18 cellular contexts compared by ENCODE assay signal in the genomic region with DNA sequence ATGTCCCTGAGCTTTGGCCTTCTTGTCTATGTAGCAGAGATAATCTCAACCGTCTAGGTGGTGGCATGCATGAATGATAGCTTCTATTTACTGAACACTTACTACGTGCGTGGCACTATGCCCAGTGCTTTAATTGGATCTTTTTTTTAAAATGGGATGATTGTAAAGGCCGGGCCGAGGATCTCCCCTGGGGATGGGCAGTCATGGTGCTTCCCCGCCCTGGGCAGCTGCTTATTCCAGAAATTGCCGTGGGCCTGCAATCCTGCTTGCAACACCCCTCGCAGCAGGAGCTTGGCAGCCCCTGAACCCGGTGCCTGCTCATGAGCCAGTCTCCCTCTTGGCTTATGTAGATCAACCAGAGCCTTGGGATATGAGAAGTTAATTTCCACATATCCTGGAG.
"Had no signal": no experiment of that assay in that cellular context is flagged by ENCODE, and none has a peak within 500 bp of the region (broad histone marks: within the 10 kb centered on the region; RNA-seq: fewer than 3 reads in every experiment).

No MANE protein-coding gene starts in this region.

- ATAC-seq: gastroesophageal sphincter; left lobe of liver; naive thymus-derived CD4-positive, alpha-beta T cell; psoas muscle; sciatic nerve had no signal

- DNase-seq: dermis blood vessel endothelial cell; esophagus squamous epithelium; foreskin fibroblast; glutamatergic neuron; islet precursor cell; mammary epithelial cell; naive thymus-derived CD4-positive, alpha-beta T cell; nephron progenitor cell; psoas muscle; retina; stimulated activated CD4-positive, alpha-beta T cell treated with anti-CD3 and anti-CD28 coated beads, Interleukin-2, amount 100 ng/mL, for 24 hours; stimulated activated naive CD4-positive, alpha-beta T cell; stomach; substantia nigra; transverse colon had no signal
